ENCODE assay signal across 1 cellular context in genomic region chr17:29616300-29617048, GRCh38.
TF ChIP-seq lines count a peak whose summit lies in the region.

No MANE protein-coding gene starts in this region.

TF ChIP-seq in GM12878, 131 proteins besides CTCF, POLR2A, EP300 and RAD21:
- TF ChIP-seq MAX (IDR thresholded peaks at IDR 0.05; ENCODE audit: low read depth, low read length) (no peak), MTA2 (IDR thresholded peaks at IDR 0.05; ENCODE audit: low read depth) (no peak), TBL1XR1 (IDR thresholded peaks at IDR 0.05; ENCODE audit: low read depth, low read length) (no peak), EZH2 (IDR thresholded peaks at IDR 0.05; ENCODE audit: borderline replicate concordance, control insufficient read depth, low read depth, low read length) (0 out of 2 replicates have a peak, but pooled peaks have one; percentile 16)
